ENCODE assay signal across 22 cellular contexts in the genomic region with DNA sequence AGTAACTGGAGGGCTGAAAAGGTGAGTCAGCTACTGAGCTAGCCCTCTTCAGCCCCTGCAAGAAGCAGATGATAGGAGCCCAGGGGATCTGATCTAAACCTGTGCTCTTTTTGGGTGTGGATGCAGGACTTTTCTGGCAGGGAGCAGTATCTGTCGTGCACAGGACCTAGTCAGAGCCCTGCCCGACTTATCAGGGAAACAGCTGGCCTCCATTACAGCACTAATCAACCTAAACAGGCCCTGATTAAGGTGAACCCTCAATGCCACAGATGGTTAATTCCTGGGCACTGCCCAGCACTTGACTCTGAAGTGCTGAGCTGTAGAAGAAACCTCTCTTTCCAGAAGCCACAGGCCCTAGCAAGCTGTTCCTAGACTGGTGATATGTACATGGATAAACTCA.
"Had no signal": no experiment of that assay in that cellular context is flagged by ENCODE, and none has a peak within 500 bp of the region (broad histone marks: within the 10 kb centered on the region; RNA-seq: fewer than 3 reads in every experiment).

No MANE protein-coding gene starts in this region.

- H3K4me1 Mint-ChIP-seq: activated CD8-positive, alpha-beta memory T cell treated with anti-CD3 and anti-CD28 coated beads, Interleukin-2, amount 10 ng/mL, durations not matched to agents 7 days and 5 days; activated naive CD8-positive, alpha-beta T cell treated with anti-CD3 and anti-CD28 coated beads, Interleukin-2, amount 50 U/mL, for 24 hours had no signal

- H3K4me3 Mint-ChIP-seq: activated CD8-positive, alpha-beta memory T cell treated with anti-CD3 and anti-CD28 coated beads, Interleukin-2, amount 10 ng/mL, durations not matched to agents 7 days and 5 days; activated naive CD8-positive, alpha-beta T cell treated with anti-CD3 and anti-CD28 coated beads, Interleukin-2, amount 50 U/mL, for 24 hours; activated T-cell treated with anti-CD3 and anti-CD28 coated beads, Interleukin-2, amount 50 U/mL, for 24 hours; activated T-helper 1 cell treated with anti-CD3 and anti-CD28 coated beads, Interleukin-12 subunit alpha, Interleukin-12 subunit beta, Interleukin-2, Interleukin-4 antibody, amounts not matched to agents 30 ng/mL and 10 ng/mL and 1 ng/mL, durations not matched to agents 14 hours and 24 hours and 36 hours had no signal

- H3K9me3 Mint-ChIP-seq: activated naive CD4-positive, alpha-beta T cell treated with anti-CD3 and anti-CD28 coated beads, Interleukin-2, amount 50 U/mL, for 72 hours; activated naive CD8-positive, alpha-beta T cell treated with anti-CD3 and anti-CD28 coated beads, Interleukin-2, amount 50 U/mL, for 24 hours; activated T-cell treated with anti-CD3 and anti-CD28 coated beads, Interleukin-2, amount 50 U/mL, for 24 hours; activated T-helper 1 cell treated with anti-CD3 and anti-CD28 coated beads, Interleukin-12 subunit alpha, Interleukin-12 subunit beta, Interleukin-2, Interleukin-4 antibody, amounts not matched to agents 30 ng/mL and 10 ng/mL and 1 ng/mL, durations not matched to agents 14 hours and 24 hours and 36 hours had no signal

- H3K27ac Mint-ChIP-seq: activated CD8-positive, alpha-beta memory T cell treated with anti-CD3 and anti-CD28 coated beads, Interleukin-2, amount 10 ng/mL, durations not matched to agents 7 days and 5 days; activated naive CD4-positive, alpha-beta T cell treated with anti-CD3 and anti-CD28 coated beads, Interleukin-2, amount 50 U/mL, for 72 hours; activated naive CD8-positive, alpha-beta T cell treated with anti-CD3 and anti-CD28 coated beads, Interleukin-2, amount 50 U/mL, for 24 hours; activated T-cell treated with anti-CD3 and anti-CD28 coated beads, Interleukin-2, amount 50 U/mL, for 24 hours; activated T-helper 1 cell treated with anti-CD3 and anti-CD28 coated beads, Interleukin-12 subunit alpha, Interleukin-12 subunit beta, Interleukin-2, Interleukin-4 antibody, amounts not matched to agents 30 ng/mL and 10 ng/mL and 1 ng/mL, durations not matched to agents 14 hours and 24 hours and 36 hours had no signal

- H3K27me3 Mint-ChIP-seq: activated CD8-positive, alpha-beta memory T cell treated with anti-CD3 and anti-CD28 coated beads, Interleukin-2, amount 10 ng/mL, durations not matched to agents 7 days and 5 days; activated naive CD8-positive, alpha-beta T cell treated with anti-CD3 and anti-CD28 coated beads, Interleukin-2, amount 50 U/mL, for 24 hours; activated T-cell treated with anti-CD3 and anti-CD28 coated beads, Interleukin-2, amount 50 U/mL, for 24 hours had no signal

- DNase-seq: activated CD4-positive, alpha-beta T cell treated with anti-CD3 and anti-CD28 coated beads for 4 hours; activated CD4-positive, alpha-beta T cell treated with anti-CD3 and anti-CD28 coated beads, Interleukin-2, amount 50 U/mL, for 48 hours; activated CD8-positive, alpha-beta memory T cell treated with anti-CD3 and anti-CD28 coated beads, Interleukin-2, amount 10 ng/mL, durations not matched to agents 7 days and 5 days; activated effector memory CD4-positive, alpha-beta T cell treated with Interleukin-2 at 50 U/mL for 16 hours; activated naive CD4-positive, alpha-beta T cell; activated naive CD8-positive, alpha-beta T cell treated with anti-CD3 and anti-CD28 coated beads, Interleukin-2, amount 50 U/mL, for 24 hours; activated T-cell treated with anti-CD3 and anti-CD28 coated beads, Interleukin-2, amount 50 U/mL, for 24 hours; amniotic stem cell; body of pancreas; central memory CD4-positive, alpha-beta T cell; KG1; NCI-H1048; NCI-H146; NCI-H187 treated with DMSO at 0.1 percent for 48 hours; NCI-H2081 treated with DMSO at 0.1 percent for 48 hours; NCI-H2227 treated with DMSO at 0.1 percent for 48 hours; NCI-H446 treated with DMSO at 0.1 percent for 48 hours; NCI-H748 treated with DMSO at 0.1 percent for 48 hours; SIG-M5; T-helper 1 cell had no signal

- H3K36me3 Mint-ChIP-seq: activated CD8-positive, alpha-beta memory T cell treated with anti-CD3 and anti-CD28 coated beads, Interleukin-2, amount 10 ng/mL, durations not matched to agents 7 days and 5 days; activated naive CD4-positive, alpha-beta T cell treated with anti-CD3 and anti-CD28 coated beads, Interleukin-2, amount 50 U/mL, for 72 hours had no signal
